Comparison of ENCODE assay signal across 1 cellular context in the genomic region with DNA sequence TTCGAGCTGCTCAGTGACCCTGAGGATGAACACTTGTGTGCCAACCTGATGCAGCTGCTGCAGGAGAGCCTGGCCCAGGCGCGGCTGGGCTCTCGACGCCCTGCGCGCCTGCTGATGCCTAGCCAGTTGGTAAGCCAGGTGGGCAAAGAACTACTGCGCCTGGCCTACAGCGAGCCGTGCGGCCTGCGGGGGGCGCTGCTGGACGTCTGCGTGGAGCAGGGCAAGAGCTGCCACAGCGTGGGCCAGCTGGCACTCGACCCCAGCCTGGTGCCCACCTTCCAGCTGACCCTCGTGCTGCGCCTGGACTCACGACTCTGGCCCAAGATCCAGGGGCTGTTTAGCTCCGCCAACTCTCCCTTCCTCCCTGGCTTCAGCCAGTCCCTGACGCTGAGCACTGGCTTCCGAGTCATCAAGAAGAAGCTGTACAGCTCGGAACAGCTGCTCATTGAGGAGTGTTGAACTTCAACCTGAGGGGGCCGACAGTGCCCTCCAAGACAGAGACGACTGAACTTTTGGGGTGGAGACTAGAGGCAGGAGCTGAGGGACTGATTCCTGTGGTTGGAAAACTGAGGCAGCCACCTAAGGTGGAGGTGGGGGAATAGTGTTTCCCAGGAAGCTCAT.
TF ChIP-seq lines count a peak whose summit lies in the region.

No MANE protein-coding gene starts in this region.

TF ChIP-seq in K562, 482 proteins besides CTCF, POLR2A, EP300 and RAD21 (continued from another document and continues in another):
- TF ChIP-seq SRSF3 (IDR thresholded peaks at IDR 0.05; ENCODE audit: insufficient read depth, low read length) (0 out of 2 replicates have a peak, but pooled peaks have one; percentile 66), DPF2 (IDR thresholded peaks at IDR 0.05) (no peak), ZNF780A (CRISPR knock-in tag; IDR thresholded peaks at IDR 0.05) (no peak), POU5F1 (IDR thresholded peaks at IDR 0.05; ENCODE audit: borderline replicate concordance, low read depth, low read length, partially characterized antibody) (no peak), HDAC2 (IDR thresholded peaks at IDR 0.05) (no peak), KLF16 (IDR thresholded peaks at IDR 0.05) (no peak), TFAM (CRISPR knock-in tag; conservative IDR thresholded peaks at IDR 0.05) (no peak), POLR3G (IDR thresholded peaks at IDR 0.05; ENCODE audit: extremely low read depth, insufficient read length, insufficient replicate concordance) (no peak), CHCHD3 (CRISPR knock-in tag; IDR thresholded peaks at IDR 0.05) (no peak), ZNF253 (CRISPR knock-in tag; conservative IDR thresholded peaks at IDR 0.05) (no peak), NFIX (CRISPR knock-in tag; IDR thresholded peaks at IDR 0.05; ENCODE audit: low read depth) (no peak), FOXA3 (CRISPR knock-in tag; conservative IDR thresholded peaks at IDR 0.05 in 1 of 2, IDR thresholded peaks at IDR 0.05 in 1 of 2) (peak in 1 of 2 experiments; percentile 80; a peak in 2 of 4 replicates), ZNF274 (IDR thresholded peaks at IDR 0.05; ENCODE audit: borderline replicate concordance, low read depth, low read length) (no peak), ETV5 (CRISPR knock-in tag; IDR thresholded peaks at IDR 0.05; ENCODE audit: low read depth) (no peak), SNIP1 (IDR thresholded peaks at IDR 0.05; ENCODE audit: low read depth) (no peak), MIER1 (IDR thresholded peaks at IDR 0.05; ENCODE audit: low read depth) (no peak), NCOR1 (IDR thresholded peaks at IDR 0.05) (no peak), KDM5B (IDR thresholded peaks at IDR 0.05; ENCODE audit: insufficient replicate concordance, low read depth, low read length) (peak; percentile 19), ARHGAP35 (IDR thresholded peaks at IDR 0.05; ENCODE audit: partially characterized antibody) (no peak), SIX5 (IDR thresholded peaks at IDR 0.05; ENCODE audit: borderline replicate concordance in 1 of 2, insufficient read depth in 1 of 2, low read depth in 1 of 2, low read length in 2 of 2) (no peak), ZNF507 (tag; conservative IDR thresholded peaks at IDR 0.05) (no peak), ZNF764 (CRISPR knock-in tag; IDR thresholded peaks at IDR 0.05; ENCODE audit: low read depth) (no peak), HNRNPK (IDR thresholded peaks at IDR 0.05; ENCODE audit: low read depth, low read length, poor library complexity, severe bottlenecking) (no peak), NCOA2 (IDR thresholded peaks at IDR 0.05; ENCODE audit: partially characterized antibody in 2 of 2) (no peak), SP1 (CRISPR knock-in tag; IDR thresholded peaks at IDR 0.05) (peak; percentile 44; the same call in 1 of the 2 replicates), ILK (tag; IDR thresholded peaks at IDR 0.05; ENCODE audit: borderline replicate concordance, low read depth) (no peak), DMBX1 (CRISPR knock-in tag; IDR thresholded peaks at IDR 0.05; ENCODE audit: borderline replicate concordance) (peak; percentile 47; the same call in 1 of the 2 replicates), ZNF436 (CRISPR knock-in tag; IDR thresholded peaks at IDR 0.05) (no peak), MTA3 (IDR thresholded peaks at IDR 0.05; ENCODE audit: borderline replicate concordance) (no peak), TRIM24 (IDR thresholded peaks at IDR 0.05) (no peak), ESRRA (IDR thresholded peaks at IDR 0.05; ENCODE audit: borderline replicate concordance, low read depth) (no peak), TAL1 (IDR thresholded peaks at IDR 0.05) (no peak), CSDE1 (IDR thresholded peaks at IDR 0.05) (no peak), CHD4 (IDR thresholded peaks at IDR 0.05; ENCODE audit: insufficient read depth, insufficient replicate concordance, low read depth, low read length, poor library complexity, severe bottlenecking) (no peak), ZNF146 (CRISPR knock-in tag; IDR thresholded peaks at IDR 0.05; ENCODE audit: unreplicated experiment) (no peak), MAZ (CRISPR knock-in tag; conservative IDR thresholded peaks at IDR 0.05 in 1 of 2, IDR thresholded peaks at IDR 0.05 in 1 of 2) (peak in 1 of 2 experiments; percentile 50; a peak in 3 of 4 replicates), ZNF668 (CRISPR knock-in tag; IDR thresholded peaks at IDR 0.05) (peak; percentile 86; the same call in 1 of the 2 replicates), ATF7 (IDR thresholded peaks at IDR 0.05) (no peak), PTRF (tag; IDR thresholded peaks at IDR 0.05) (no peak), MED1 (CRISPR knock-in tag; IDR thresholded peaks at IDR 0.05; ENCODE audit: borderline replicate concordance) (no peak), NFIC (IDR thresholded peaks at IDR 0.05) (no peak), GTF2E2 (tag; IDR thresholded peaks at IDR 0.05) (no peak), ETS2 (tag; IDR thresholded peaks at IDR 0.05; ENCODE audit: borderline replicate concordance, poor library complexity, severe bottlenecking) (no peak), JUND (IDR thresholded peaks at IDR 0.05; ENCODE audit: borderline replicate concordance, low read depth, low read length) (peak; percentile 33; the same call in 1 of the 2 replicates), JUND (tag; IDR thresholded peaks at IDR 0.05; ENCODE audit: borderline replicate concordance, low read depth, low read length) (no peak), SMARCA4 (IDR thresholded peaks at IDR 0.05) (no peak)
- TF ChIP-seq, protein P1, sequence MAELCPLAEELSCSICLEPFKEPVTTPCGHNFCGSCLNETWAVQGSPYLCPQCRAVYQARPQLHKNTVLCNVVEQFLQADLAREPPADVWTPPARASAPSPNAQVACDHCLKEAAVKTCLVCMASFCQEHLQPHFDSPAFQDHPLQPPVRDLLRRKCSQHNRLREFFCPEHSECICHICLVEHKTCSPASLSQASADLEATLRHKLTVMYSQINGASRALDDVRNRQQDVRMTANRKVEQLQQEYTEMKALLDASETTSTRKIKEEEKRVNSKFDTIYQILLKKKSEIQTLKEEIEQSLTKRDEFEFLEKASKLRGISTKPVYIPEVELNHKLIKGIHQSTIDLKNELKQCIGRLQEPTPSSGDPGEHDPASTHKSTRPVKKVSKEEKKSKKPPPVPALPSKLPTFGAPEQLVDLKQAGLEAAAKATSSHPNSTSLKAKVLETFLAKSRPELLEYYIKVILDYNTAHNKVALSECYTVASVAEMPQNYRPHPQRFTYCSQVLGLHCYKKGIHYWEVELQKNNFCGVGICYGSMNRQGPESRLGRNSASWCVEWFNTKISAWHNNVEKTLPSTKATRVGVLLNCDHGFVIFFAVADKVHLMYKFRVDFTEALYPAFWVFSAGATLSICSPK (IDR thresholded peaks at IDR 0.05; ENCODE audit: borderline replicate concordance) = no peak
- TF ChIP-seq, protein P2, sequence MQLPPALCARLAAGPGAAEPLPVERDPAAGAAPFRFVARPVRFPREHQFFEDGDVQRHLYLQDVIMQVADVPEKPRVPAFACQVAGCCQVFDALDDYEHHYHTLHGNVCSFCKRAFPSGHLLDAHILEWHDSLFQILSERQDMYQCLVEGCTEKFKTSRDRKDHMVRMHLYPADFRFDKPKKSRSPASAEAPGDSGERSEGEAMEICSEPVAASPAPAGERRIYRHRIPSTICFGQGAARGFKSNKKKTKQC (CRISPR knock-in tag; IDR thresholded peaks at IDR 0.05) = no peak; the same call in none of the 2 replicates
- TF ChIP-seq, protein P3, sequence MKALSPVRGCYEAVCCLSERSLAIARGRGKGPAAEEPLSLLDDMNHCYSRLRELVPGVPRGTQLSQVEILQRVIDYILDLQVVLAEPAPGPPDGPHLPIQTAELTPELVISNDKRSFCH (CRISPR knock-in tag; IDR thresholded peaks at IDR 0.05) = no peak
- TF ChIP-seq, protein P3 (tag; IDR thresholded peaks at IDR 0.05) = peak; percentile 57; the same call in 1 of the 2 replicates
- TF ChIP-seq, protein P4, sequence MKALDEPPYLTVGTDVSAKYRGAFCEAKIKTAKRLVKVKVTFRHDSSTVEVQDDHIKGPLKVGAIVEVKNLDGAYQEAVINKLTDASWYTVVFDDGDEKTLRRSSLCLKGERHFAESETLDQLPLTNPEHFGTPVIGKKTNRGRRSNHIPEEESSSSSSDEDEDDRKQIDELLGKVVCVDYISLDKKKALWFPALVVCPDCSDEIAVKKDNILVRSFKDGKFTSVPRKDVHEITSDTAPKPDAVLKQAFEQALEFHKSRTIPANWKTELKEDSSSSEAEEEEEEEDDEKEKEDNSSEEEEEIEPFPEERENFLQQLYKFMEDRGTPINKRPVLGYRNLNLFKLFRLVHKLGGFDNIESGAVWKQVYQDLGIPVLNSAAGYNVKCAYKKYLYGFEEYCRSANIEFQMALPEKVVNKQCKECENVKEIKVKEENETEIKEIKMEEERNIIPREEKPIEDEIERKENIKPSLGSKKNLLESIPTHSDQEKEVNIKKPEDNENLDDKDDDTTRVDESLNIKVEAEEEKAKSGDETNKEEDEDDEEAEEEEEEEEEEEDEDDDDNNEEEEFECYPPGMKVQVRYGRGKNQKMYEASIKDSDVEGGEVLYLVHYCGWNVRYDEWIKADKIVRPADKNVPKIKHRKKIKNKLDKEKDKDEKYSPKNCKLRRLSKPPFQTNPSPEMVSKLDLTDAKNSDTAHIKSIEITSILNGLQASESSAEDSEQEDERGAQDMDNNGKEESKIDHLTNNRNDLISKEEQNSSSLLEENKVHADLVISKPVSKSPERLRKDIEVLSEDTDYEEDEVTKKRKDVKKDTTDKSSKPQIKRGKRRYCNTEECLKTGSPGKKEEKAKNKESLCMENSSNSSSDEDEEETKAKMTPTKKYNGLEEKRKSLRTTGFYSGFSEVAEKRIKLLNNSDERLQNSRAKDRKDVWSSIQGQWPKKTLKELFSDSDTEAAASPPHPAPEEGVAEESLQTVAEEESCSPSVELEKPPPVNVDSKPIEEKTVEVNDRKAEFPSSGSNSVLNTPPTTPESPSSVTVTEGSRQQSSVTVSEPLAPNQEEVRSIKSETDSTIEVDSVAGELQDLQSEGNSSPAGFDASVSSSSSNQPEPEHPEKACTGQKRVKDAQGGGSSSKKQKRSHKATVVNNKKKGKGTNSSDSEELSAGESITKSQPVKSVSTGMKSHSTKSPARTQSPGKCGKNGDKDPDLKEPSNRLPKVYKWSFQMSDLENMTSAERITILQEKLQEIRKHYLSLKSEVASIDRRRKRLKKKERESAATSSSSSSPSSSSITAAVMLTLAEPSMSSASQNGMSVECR (CRISPR knock-in tag; IDR thresholded peaks at IDR 0.05) = peak; percentile 91
- TF ChIP-seq, protein P5, sequence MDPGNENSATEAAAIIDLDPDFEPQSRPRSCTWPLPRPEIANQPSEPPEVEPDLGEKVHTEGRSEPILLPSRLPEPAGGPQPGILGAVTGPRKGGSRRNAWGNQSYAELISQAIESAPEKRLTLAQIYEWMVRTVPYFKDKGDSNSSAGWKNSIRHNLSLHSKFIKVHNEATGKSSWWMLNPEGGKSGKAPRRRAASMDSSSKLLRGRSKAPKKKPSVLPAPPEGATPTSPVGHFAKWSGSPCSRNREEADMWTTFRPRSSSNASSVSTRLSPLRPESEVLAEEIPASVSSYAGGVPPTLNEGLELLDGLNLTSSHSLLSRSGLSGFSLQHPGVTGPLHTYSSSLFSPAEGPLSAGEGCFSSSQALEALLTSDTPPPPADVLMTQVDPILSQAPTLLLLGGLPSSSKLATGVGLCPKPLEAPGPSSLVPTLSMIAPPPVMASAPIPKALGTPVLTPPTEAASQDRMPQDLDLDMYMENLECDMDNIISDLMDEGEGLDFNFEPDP (CRISPR knock-in tag; IDR thresholded peaks at IDR 0.05) = no peak
- TF ChIP-seq, protein P6, sequence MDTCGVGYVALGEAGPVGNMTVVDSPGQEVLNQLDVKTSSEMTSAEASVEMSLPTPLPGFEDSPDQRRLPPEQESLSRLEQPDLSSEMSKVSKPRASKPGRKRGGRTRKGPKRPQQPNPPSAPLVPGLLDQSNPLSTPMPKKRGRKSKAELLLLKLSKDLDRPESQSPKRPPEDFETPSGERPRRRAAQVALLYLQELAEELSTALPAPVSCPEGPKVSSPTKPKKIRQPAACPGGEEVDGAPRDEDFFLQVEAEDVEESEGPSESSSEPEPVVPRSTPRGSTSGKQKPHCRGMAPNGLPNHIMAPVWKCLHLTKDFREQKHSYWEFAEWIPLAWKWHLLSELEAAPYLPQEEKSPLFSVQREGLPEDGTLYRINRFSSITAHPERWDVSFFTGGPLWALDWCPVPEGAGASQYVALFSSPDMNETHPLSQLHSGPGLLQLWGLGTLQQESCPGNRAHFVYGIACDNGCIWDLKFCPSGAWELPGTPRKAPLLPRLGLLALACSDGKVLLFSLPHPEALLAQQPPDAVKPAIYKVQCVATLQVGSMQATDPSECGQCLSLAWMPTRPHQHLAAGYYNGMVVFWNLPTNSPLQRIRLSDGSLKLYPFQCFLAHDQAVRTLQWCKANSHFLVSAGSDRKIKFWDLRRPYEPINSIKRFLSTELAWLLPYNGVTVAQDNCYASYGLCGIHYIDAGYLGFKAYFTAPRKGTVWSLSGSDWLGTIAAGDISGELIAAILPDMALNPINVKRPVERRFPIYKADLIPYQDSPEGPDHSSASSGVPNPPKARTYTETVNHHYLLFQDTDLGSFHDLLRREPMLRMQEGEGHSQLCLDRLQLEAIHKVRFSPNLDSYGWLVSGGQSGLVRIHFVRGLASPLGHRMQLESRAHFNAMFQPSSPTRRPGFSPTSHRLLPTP (IDR thresholded peaks at IDR 0.05; ENCODE audit: borderline replicate concordance, extremely low read depth, insufficient read length) = no peak
- TF ChIP-seq, protein P7, sequence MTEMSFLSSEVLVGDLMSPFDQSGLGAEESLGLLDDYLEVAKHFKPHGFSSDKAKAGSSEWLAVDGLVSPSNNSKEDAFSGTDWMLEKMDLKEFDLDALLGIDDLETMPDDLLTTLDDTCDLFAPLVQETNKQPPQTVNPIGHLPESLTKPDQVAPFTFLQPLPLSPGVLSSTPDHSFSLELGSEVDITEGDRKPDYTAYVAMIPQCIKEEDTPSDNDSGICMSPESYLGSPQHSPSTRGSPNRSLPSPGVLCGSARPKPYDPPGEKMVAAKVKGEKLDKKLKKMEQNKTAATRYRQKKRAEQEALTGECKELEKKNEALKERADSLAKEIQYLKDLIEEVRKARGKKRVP (CRISPR knock-in tag; IDR thresholded peaks at IDR 0.05) = 0 out of 2 replicates have a peak, but pooled peaks have one; percentile 63
- TF ChIP-seq, protein P8, sequence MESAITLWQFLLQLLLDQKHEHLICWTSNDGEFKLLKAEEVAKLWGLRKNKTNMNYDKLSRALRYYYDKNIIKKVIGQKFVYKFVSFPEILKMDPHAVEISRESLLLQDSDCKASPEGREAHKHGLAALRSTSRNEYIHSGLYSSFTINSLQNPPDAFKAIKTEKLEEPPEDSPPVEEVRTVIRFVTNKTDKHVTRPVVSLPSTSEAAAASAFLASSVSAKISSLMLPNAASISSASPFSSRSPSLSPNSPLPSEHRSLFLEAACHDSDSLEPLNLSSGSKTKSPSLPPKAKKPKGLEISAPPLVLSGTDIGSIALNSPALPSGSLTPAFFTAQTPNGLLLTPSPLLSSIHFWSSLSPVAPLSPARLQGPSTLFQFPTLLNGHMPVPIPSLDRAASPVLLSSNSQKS (CRISPR knock-in tag; IDR thresholded peaks at IDR 0.05) = no peak
